In the genomic region with DNA sequence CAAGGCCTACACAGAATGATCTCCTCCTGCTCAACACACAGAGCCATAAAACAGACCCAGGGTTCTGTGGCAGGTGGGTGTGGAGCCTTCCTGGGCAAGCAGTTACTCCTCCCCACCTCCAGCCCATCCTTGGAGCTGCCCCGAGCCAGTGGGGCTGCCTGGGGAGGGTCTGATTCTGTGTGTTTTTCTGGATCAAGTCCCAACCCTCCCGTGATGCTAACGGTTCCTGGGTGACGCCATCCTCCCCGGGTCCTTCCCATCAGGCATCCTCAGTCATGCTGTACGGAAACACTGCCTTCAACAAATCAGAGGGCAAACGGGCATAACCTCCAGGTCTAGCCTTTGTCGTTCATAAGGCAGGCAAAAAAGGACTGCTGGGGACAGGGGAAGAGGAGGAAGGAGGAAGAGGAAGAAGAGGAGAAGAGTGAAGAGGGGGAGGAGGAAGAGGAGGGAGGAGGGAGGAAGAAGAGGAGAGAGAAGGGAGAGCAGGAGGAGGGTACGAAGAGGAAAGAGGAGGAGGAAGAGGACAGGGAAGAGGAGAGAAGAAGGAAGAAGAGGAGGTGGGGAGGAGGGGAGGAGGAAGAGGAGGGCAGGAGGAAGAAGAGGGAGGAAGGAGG, we compare ENCODE assay signal across 11 cellular contexts.
DNase-seq lines count a peak whose midpoint lies in the region; ATAC-seq, FAIRE-seq and TF ChIP-seq lines count a peak whose summit lies in the region.
"Had no signal": no experiment of that assay in that cellular context is flagged by ENCODE, and none has a peak within 500 bp of the region (broad histone marks: within the 10 kb centered on the region; RNA-seq: fewer than 3 reads in every experiment).

No MANE protein-coding gene starts in this region.

- H2AK5ac ChIP-seq in IMR-90 (ENCODE audit: low read depth, low read length), result peak overlapping the region; percentile 87

- no peak overlapping the region for H3K27ac ChIP-seq in CD4-positive, alpha-beta T cell (ENCODE audit: low read depth, low read length)
- H3K27ac ChIP-seq in IMR-90 (ENCODE audit: insufficient read depth, low read length) (peak overlapping the region; percentile 30), K562 (ENCODE audit: extremely low read depth, low read depth, low read length) (no peak overlapping the region)
- H3K27ac ChIP-seq: gastrocnemius medialis, thoracic aorta had no signal

- H3K56ac ChIP-seq in IMR-90 (ENCODE audit: extremely low read depth, insufficient read depth, low read length), result 0 out of 2 replicates have a peak overlapping the region, but pooled peaks have one; percentile 4

- peak overlapping the region; percentile 48; the same call in 1 of the 2 replicates for H2BK20ac ChIP-seq in IMR-90 (ENCODE audit: low read depth, low read length)

- H3K4me3 ChIP-seq in IMR-90 (ENCODE audit: insufficient read depth, low read depth, low read length), result no peak overlapping the region
- no peak overlapping the region for H3K4me3 ChIP-seq in K562
- H3K4me3 ChIP-seq: gastrocnemius medialis, thoracic aorta had no signal

- H3K9me3 Mint-ChIP-seq in CD4-positive, alpha-beta T cell, result no peaks in the 10 kb centered on the region
- H3K9me3 Mint-ChIP-seq in natural killer cell treated with Interleukin-12 subunit alpha and Interleukin-12 subunit beta and Interleukin-15 and Interleukin-18, amount 100 ng/mL, for 72 hours, result no peaks in the 10 kb centered on the region

- H2AK9ac ChIP-seq in IMR-90 (replicated peaks; ENCODE audit: low read depth, low read length, poor library complexity), result peak overlapping the region; percentile 39

- no peaks in the 10 kb centered on the region for H3K36me3 ChIP-seq in IMR-90 (ENCODE audit: control insufficient read depth, insufficient read depth, low read length)
- H3K36me3 ChIP-seq in K562 (ENCODE audit: control insufficient read depth, insufficient read depth, low read length), result no peaks in the 10 kb centered on the region
- H3K36me3 ChIP-seq: gastrocnemius medialis, thoracic aorta had no signal

- H3K79me1 ChIP-seq in IMR-90 (ENCODE audit: low read depth in 1 of 2, low read length in 2 of 2), result no peaks in the 10 kb centered on the region

- intact Hi-C loops in CD4-positive, alpha-beta T cell (cut with DNase I, micrococcal nuclease), result loop anchor here in 1 of 2 experiments (2.0 to 5.0 kb wide), 3 partner anchors 18 to 83 kb away; partner anchors contain the start of gene ITPKB
- intact Hi-C loops in IMR-90 (cut with micrococcal nuclease), result no loop called here
- intact Hi-C loops in K562 (cut with micrococcal nuclease), result no loop called here

- TF ChIP-seq POLR2A in IMR-90 (IDR thresholded peaks at IDR 0.05; ENCODE audit: low read depth, low read length), result no peak
- TF ChIP-seq POLR2A in K562 (conservative IDR thresholded peaks at IDR 0.05), result no peak

- H3K23ac ChIP-seq in IMR-90 (ENCODE audit: low read depth, low read length), result 0 out of 2 replicates have a peak overlapping the region, but pooled peaks have one; percentile 10

- H3K27me3 ChIP-seq in CD4-positive, alpha-beta T cell (ENCODE audit: control insufficient read depth, insufficient read depth, low read length), result no peaks in the 10 kb centered on the region
- H3K27me3 ChIP-seq in IMR-90 (ENCODE audit: control insufficient read depth, insufficient read depth, low read length) (no peaks in the 10 kb centered on the region), K562 (ENCODE audit: control insufficient read depth in 2 of 2, insufficient read depth in 2 of 2, low read length in 2 of 2) (peaks cover 43 to 58% of the 10 kb centered on the region in 2 experiments)
- H3K27me3 ChIP-seq: gastrocnemius medialis had no signal

- no peaks in the 10 kb centered on the region for H3K27me3 Mint-ChIP-seq in CD4-positive, alpha-beta T cell
- H3K27me3 Mint-ChIP-seq in natural killer cell treated with Interleukin-12 subunit alpha and Interleukin-12 subunit beta and Interleukin-15 and Interleukin-18, amount 100 ng/mL, for 72 hours, result no peaks in the 10 kb centered on the region

- TF ChIP-seq EP300 in K562 (IDR thresholded peaks at IDR 0.05; ENCODE audit: low read length), result no peak

- TF ChIP-seq CTCF in CD4-positive, alpha-beta T cell (IDR thresholded peaks at IDR 0.05), result no peak
- TF ChIP-seq CTCF in IMR-90 (conservative IDR thresholded peaks at IDR 0.05; ENCODE audit: low read depth, low read length), result no peak
- no peak for TF ChIP-seq CTCF in K562 (IDR thresholded peaks at IDR 0.05 in 2 of 3, conservative IDR thresholded peaks at IDR 0.05 in 1 of 3; ENCODE audit: insufficient read depth in 2 of 3, low read depth in 1 of 3, low read length in 3 of 3)

- H4K91ac ChIP-seq in IMR-90 (ENCODE audit: insufficient read depth, low read depth, low read length), result peak overlapping the region; percentile 95

- H3K9me1 ChIP-seq in IMR-90 (ENCODE audit: insufficient read depth, low read length) (peaks cover 13% of the 10 kb centered on the region), K562 (ENCODE audit: control insufficient read depth, insufficient read depth, low read length) (no peaks in the 10 kb centered on the region)

- POLR2A ChIA-PET in CD4-positive, alpha-beta T cell (lab: Charles Lee), result interaction anchor here (0.7 to 2.6 kb wide), 15 partner anchors 8 to 146 kb away, joined by 3 to 31 read pairs (median 6); partner anchors contain the start of gene ITPKB
- POLR2A ChIA-PET in IMR-90 (lab: Charles Lee; ENCODE audit: unreplicated experiment) (no interaction called here), K562 (lab: Yijun Ruan, JAX) (interaction anchor here (0.6 to 1.0 kb wide), 4 partner anchors 7 to 52 kb away, joined by 3 to 6 read pairs (median 3); no protein-coding TSS in a partner anchor)

- H3K4me3 Mint-ChIP-seq in CD4-positive, alpha-beta T cell, result peak overlapping the region; percentile 89
- H3K4me3 Mint-ChIP-seq in natural killer cell treated with Interleukin-12 subunit alpha and Interleukin-12 subunit beta and Interleukin-15 and Interleukin-18, amount 100 ng/mL, for 72 hours, result peak overlapping the region; percentile 74

- BruUV-seq in IMR-90 (replicated peaks; lab: Mats Ljungman, UMichigan) (no TSS peak), K562 (replicated peaks; lab: Mats Ljungman, UMichigan) (no TSS peak)

- no peaks in the 10 kb centered on the region for H3K4me1 Mint-ChIP-seq in CD4-positive, alpha-beta T cell (ENCODE audit: low read depth)
- peaks cover 62 to 64% of the 10 kb centered on the region in 2 donors for H3K4me1 Mint-ChIP-seq in natural killer cell treated with Interleukin-12 subunit alpha and Interleukin-12 subunit beta and Interleukin-15 and Interleukin-18, amount 100 ng/mL, for 72 hours (ENCODE audit: low read depth in 2 of 2)

- H3K9me3 ChIP-seq in CD4-positive, alpha-beta T cell (ENCODE audit: control insufficient read depth, low read length), result no peaks in the 10 kb centered on the region
- H3K9me3 ChIP-seq in IMR-90 (ENCODE audit: control insufficient read depth, insufficient read depth, low read length) (no peaks in the 10 kb centered on the region), K562 (replicated peaks; ENCODE audit: control insufficient read depth, insufficient read depth, low read depth, low read length) (no peaks in the 10 kb centered on the region)
- H3K9me3 ChIP-seq: gastrocnemius medialis, thoracic aorta had no signal

- H3K9ac ChIP-seq in IMR-90 (ENCODE audit: low read depth, low read length), result peak overlapping the region; percentile 54
- no peak overlapping the region for H3K9ac ChIP-seq in K562 (ENCODE audit: insufficient read depth in 1 of 2, low read depth in 2 of 2, low read length in 2 of 2)

- H3K14ac ChIP-seq in IMR-90 (replicated peaks; ENCODE audit: low read depth, low read length), result peak overlapping the region; percentile 79

- no peak for FAIRE-seq in K562 (lab: Jason Lieb, UNC)

- peak overlapping the region; percentile 91 for H2BK15ac ChIP-seq in IMR-90 (ENCODE audit: low read depth, low read length)

- no peaks in the 10 kb centered on the region for H3K79me2 ChIP-seq in K562 (ENCODE audit: control insufficient read depth, insufficient read depth, low read length)

- WGBS in IMR-90 (ENCODE audit: extremely low coverage in 2 of 2, insufficient read length in 1 of 2), 2 experiments, result 68% methylated on average over 2 of the region's 9 CpGs; no CpG with 5 or more reads in 1 of the 2 experiments
- WGBS in K562 (ENCODE audit: insufficient coverage, low coverage, missing lambda C conversion rate), result 4% methylated on average over 9 of the region's 9 CpGs

- H3K36me3 Mint-ChIP-seq in CD4-positive, alpha-beta T cell (ENCODE audit: low read depth), result peaks cover 58% of the 10 kb centered on the region
- no peaks in the 10 kb centered on the region for H3K36me3 Mint-ChIP-seq in natural killer cell treated with Interleukin-12 subunit alpha and Interleukin-12 subunit beta and Interleukin-15 and Interleukin-18, amount 100 ng/mL, for 72 hours

- no peak for DNase-seq in CD4-positive, alpha-beta T cell
- DNase-seq in IMR-90, result no peak
- no peak for DNase-seq in K562 (ENCODE audit: extremely low read depth in 1 of 4, low spot score in 3 of 4)
- no peak for DNase-seq in natural killer cell treated with Interleukin-12 subunit alpha and Interleukin-12 subunit beta and Interleukin-15 and Interleukin-18, amount 100 ng/mL, for 72 hours (ENCODE audit: low spot score)
- no peak for DNase-seq in NCI-H226
- no peak for DNase-seq in NK-92 treated with Interleukin-12 subunit alpha and Interleukin-12 subunit beta, amount 100 ng/mL, for 24 hours (lab: John Stamatoyannopoulos, UW)
- DNase-seq: activated gamma-delta T cell, gastrocnemius medialis had no signal

- H3K27ac Mint-ChIP-seq in CD4-positive, alpha-beta T cell, result no peak overlapping the region
- peak overlapping the region in 1 of 2 donors; percentile 84 for H3K27ac Mint-ChIP-seq in natural killer cell treated with Interleukin-12 subunit alpha and Interleukin-12 subunit beta and Interleukin-15 and Interleukin-18, amount 100 ng/mL, for 72 hours

- peak overlapping the region; percentile 33 for H4K5ac ChIP-seq in IMR-90 (ENCODE audit: low read depth, low read length)

- peak overlapping the region; percentile 56 for H3K18ac ChIP-seq in IMR-90 (ENCODE audit: low read depth, low read length)

- ATAC-seq in CD4-positive, alpha-beta T cell (ENCODE audit: poor library complexity), result no peak
- ATAC-seq in IMR-90 (ENCODE audit: low read depth) (peak; percentile 6; the same call in 1 of the 2 replicates), K562 (no peak), HG03108 (IDR thresholded peaks at IDR 0.05; ENCODE audit: unreplicated experiment) (no peak), HG03439 (IDR thresholded peaks at IDR 0.05; ENCODE audit: unreplicated experiment) (no peak)
- ATAC-seq in natural killer cell treated with Interleukin-12 subunit alpha and Interleukin-12 subunit beta and Interleukin-15 and Interleukin-18, amount 100 ng/mL, for 72 hours, result no peak
- ATAC-seq: gastrocnemius medialis had no signal

- peak overlapping the region; percentile 79 for H2BK120ac ChIP-seq in IMR-90 (ENCODE audit: low read depth, low read length)

- dilution Hi-C loops in IMR-90 (cut with HindIII; ENCODE audit: low sequenced_read_pairs, unreplicated experiment), result no loop called here

- H2BK5ac ChIP-seq in IMR-90 (ENCODE audit: low read depth, low read length, poor library complexity, severe bottlenecking), result no peak overlapping the region

- CTCF ChIA-PET in CD4-positive, alpha-beta T cell (lab: Charles Lee), result interaction anchor here (1.1 to 2.5 kb wide), 7 partner anchors 9 to 246 kb away, joined by 3 to 11 read pairs (median 6); partner anchors contain the start of gene PARP1
- CTCF ChIA-PET in IMR-90 (lab: Yijun Ruan, JAX), result interaction anchor here (0.5 kb wide), 1 partner anchor 589 kb away, joined by 4 read pairs; no protein-coding TSS in a partner anchor
- CTCF ChIA-PET in K562 (lab: Yijun Ruan, JAX; ENCODE audit: low intra/inter-chr PET ratio), result no interaction called here

- H3K4ac ChIP-seq in IMR-90 (ENCODE audit: low read depth, low read length), result peak overlapping the region; percentile 77

- in situ Hi-C loops in IMR-90 (cut with MboI; ENCODE audit: low sequenced_read_pairs), result no loop called here
- in situ Hi-C loops in K562 (cut with MboI), result no loop called here

- peak overlapping the region; percentile 75 to 97 for H4K8ac ChIP-seq in IMR-90 (ENCODE audit: low read depth in 2 of 2, low read length in 2 of 2)

- H3K4me2 ChIP-seq in IMR-90 (ENCODE audit: low read depth, low read length) (no peak overlapping the region), K562 (ENCODE audit: insufficient read depth, low read length) (no peak overlapping the region)

- H4K20me1 ChIP-seq in IMR-90 (ENCODE audit: insufficient read depth, low read length) (no peaks in the 10 kb centered on the region), K562 (replicated peaks; ENCODE audit: control insufficient read depth, insufficient read depth, low read length) (peaks cover 15% of the 10 kb centered on the region)

- H2AFZ ChIP-seq in IMR-90 (replicated peaks; ENCODE audit: low read length, poor library complexity) (peak overlapping the region; percentile 86), K562 (ENCODE audit: low read depth, low read length) (no peak overlapping the region)

- TF ChIP-seq RAD21 in IMR-90 (IDR thresholded peaks at IDR 0.05; ENCODE audit: low read length) (no peak), K562 (CRISPR knock-in tag; conservative IDR thresholded peaks at IDR 0.05 in 1 of 2, IDR thresholded peaks at IDR 0.05 in 1 of 2) (no peak)

- H3K4me1 ChIP-seq in IMR-90 (ENCODE audit: control insufficient read depth, insufficient read depth, low read length), result peaks cover 17% of the 10 kb centered on the region
- H3K4me1 ChIP-seq in K562 (replicated peaks in 1 of 2; ENCODE audit: control insufficient read depth in 2 of 2, insufficient read depth in 2 of 2, low read length in 2 of 2), result peaks cover 0 to 3% of the 10 kb centered on the region in 2 experiments; a peak in 3 of 5 replicates
